In the genomic region with DNA sequence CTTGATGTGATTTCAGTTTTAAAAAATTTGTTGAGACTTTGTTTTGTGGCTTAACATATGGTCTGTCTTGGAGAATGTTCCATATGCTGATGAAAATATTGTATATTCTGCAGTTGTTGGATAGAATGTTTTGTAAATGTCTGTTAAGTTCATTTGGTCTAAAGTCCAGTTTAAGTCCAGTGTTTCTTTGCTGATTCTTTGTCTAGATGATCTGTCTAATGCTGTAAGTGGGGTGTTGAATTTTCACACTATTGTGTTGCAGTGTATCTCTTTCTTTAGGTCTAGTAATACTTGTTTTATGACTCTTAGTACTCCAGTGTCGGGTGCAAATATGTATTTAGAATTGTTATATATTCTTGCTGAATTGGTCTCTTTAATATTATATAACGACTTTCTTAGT, we compare ENCODE assay signal across 21 cellular contexts. TPM values are rescaled to one million over a fixed set of nuclear protein-coding genes. Genes with fewer than 3 reads are reported as not detected.
DNase-seq lines count a peak whose midpoint lies in the region; ATAC-seq and TF ChIP-seq lines count a peak whose summit lies in the region.
"Had no signal": no experiment of that assay in that cellular context is flagged by ENCODE, and none has a peak within 500 bp of the region (broad histone marks: within the 10 kb centered on the region; RNA-seq: fewer than 3 reads in every experiment).

No MANE protein-coding gene starts in this region.

- peak overlapping the region; percentile 8 for H3K4me2 ChIP-seq in Loucy (ENCODE audit: low read depth, low read length, poor library complexity, severe bottlenecking)
- H3K4me2 ChIP-seq: BLaER1 treated with 17β-estradiol and CSF1 and Interleukin-3, amounts not matched to agents 10 nM and 100 nM; SK-N-SH had no signal

- peaks cover 29% of the 10 kb centered on the region for H3K4me1 Mint-ChIP-seq in Caco-2 (ENCODE audit: low read depth, unreplicated experiment)
- H3K4me1 Mint-ChIP-seq in osteocyte (ENCODE audit: unreplicated experiment), result peaks cover 27% of the 10 kb centered on the region

- no peaks in the 10 kb centered on the region for H3K9me3 ChIP-seq in Caco-2
- H3K9me3 ChIP-seq in Loucy (ENCODE audit: insufficient read depth, low read depth, low read length), result no peaks in the 10 kb centered on the region
- H3K9me3 ChIP-seq: Peyer's patch, SK-N-SH had no signal

- H3K9ac ChIP-seq in Loucy (ENCODE audit: low read depth, low read length, poor library complexity, severe bottlenecking), result no peak overlapping the region
- H3K9ac ChIP-seq: BLaER1 treated with 17β-estradiol and CSF1 and Interleukin-3, amounts not matched to agents 10 nM and 100 nM; SK-N-SH had no signal

- no TSS peak for BruUV-seq in Caco-2 (replicated peaks; lab: Mats Ljungman, UMichigan)

- H2AFZ ChIP-seq in Loucy (ENCODE audit: low read length), result no peak overlapping the region

- H3K4me3 ChIP-seq in Caco-2 (ENCODE audit: low read depth, low read length) (no peak overlapping the region), Loucy (ENCODE audit: low read length, poor library complexity, severe bottlenecking) (no peak overlapping the region)
- H3K4me3 ChIP-seq: BLaER1 treated with 17β-estradiol and CSF1 and Interleukin-3, amounts not matched to agents 10 nM and 100 nM; Peyer's patch had no signal

- POLR2A ChIA-PET in Caco-2 (lab: Charles Lee), result no interaction called here

- no peaks in the 10 kb centered on the region for H3F3A ChIP-seq in Loucy (ENCODE audit: low read depth)

- H4K20me1 ChIP-seq in Loucy (ENCODE audit: insufficient read depth, low read length, poor library complexity, severe bottlenecking), result peaks cover 36% of the 10 kb centered on the region

- H3K4me3 Mint-ChIP-seq in Caco-2 (ENCODE audit: unreplicated experiment) (peak overlapping the region; percentile 69), osteocyte (ENCODE audit: unreplicated experiment) (no peak overlapping the region)
- H3K4me3 Mint-ChIP-seq: CD8-positive, alpha-beta memory T cell; IgD-negative memory B cell had no signal

- no peaks in the 10 kb centered on the region for H3K9me2 ChIP-seq in Loucy (replicated peaks; ENCODE audit: low read depth, low read length)
- H3K9me2 ChIP-seq: SK-N-SH had no signal

- peaks cover 3% of the 10 kb centered on the region; the same call in 1 of the 2 replicates for H3K36me3 ChIP-seq in Caco-2 (ENCODE audit: control insufficient read depth, insufficient read depth, low read length)
- peaks cover 5% of the 10 kb centered on the region; the same call in 1 of the 2 replicates for H3K36me3 ChIP-seq in Loucy (ENCODE audit: insufficient read depth, low read length)

- TF ChIP-seq CTCF in Caco-2 (IDR thresholded peaks at IDR 0.05; ENCODE audit: insufficient read depth in 1 of 2, low read depth in 1 of 2, low read length in 1 of 2, severe bottlenecking in 1 of 2, unreplicated experiment in 1 of 2), result no peak
- no peak for TF ChIP-seq CTCF in Loucy (conservative IDR thresholded peaks at IDR 0.05; ENCODE audit: low read length)
- no peak for TF ChIP-seq CTCF in osteocyte (IDR thresholded peaks at IDR 0.05)

- H3K4me1 ChIP-seq in Caco-2, result peaks cover 23% of the 10 kb centered on the region
- peaks cover 46% of the 10 kb centered on the region for H3K4me1 ChIP-seq in Loucy (ENCODE audit: insufficient read depth, low read length, poor library complexity, severe bottlenecking)

- peaks cover 82% of the 10 kb centered on the region for H3K79me2 ChIP-seq in Loucy (ENCODE audit: insufficient read depth, low read length)

- H3K27me3 ChIP-seq in Caco-2 (replicated peaks; ENCODE audit: control insufficient read depth, insufficient read depth, low read length), result no peaks in the 10 kb centered on the region
- H3K27me3 ChIP-seq in Loucy (ENCODE audit: insufficient read depth, low read length, poor library complexity, severe bottlenecking), result no peaks in the 10 kb centered on the region
- H3K27me3 ChIP-seq: BLaER1 treated with 17β-estradiol and CSF1 and Interleukin-3, amounts not matched to agents 10 nM and 100 nM; Peyer's patch had no signal

- intact Hi-C loops in Caco-2 (cut with micrococcal nuclease; ENCODE audit: unreplicated experiment), result no loop called here
- intact Hi-C loops in left colon (cut with DNase I, micrococcal nuclease), result no loop called here
- intact Hi-C loops in cardiac septum (cut with DNase I), result no loop called here

- H3K27ac Mint-ChIP-seq in Caco-2 (ENCODE audit: unreplicated experiment) (peak overlapping the region; percentile 91), osteocyte (ENCODE audit: unreplicated experiment) (peak overlapping the region; percentile 1)
- H3K27ac Mint-ChIP-seq: IgD-negative memory B cell had no signal

- DNase-seq in Caco-2 (no peak), left colon (no peak), osteocyte (ENCODE audit: extremely low spot score, unreplicated experiment) (no peak), NCI-H510A (lab: John Stamatoyannopoulos, UW) (no peak), NCI-H2029 treated with DMSO at 0.1 percent for 48 hours (lab: John Stamatoyannopoulos, UW) (no peak), cardiac septum (ENCODE audit: low spot score) (no peak)
- DNase-seq: CD8-positive, alpha-beta memory T cell; DND-41; HCEC 1CT; NCI-H1105 treated with DMSO at 0.1 percent for 48 hours; NCI-H1694; NCI-H748 treated with DMSO at 0.1 percent for 48 hours; NK-92 treated with Interleukin-12 subunit alpha and Interleukin-12 subunit beta, amount 100 ng/mL, for 24 hours; Peyer's patch; SK-N-SH had no signal

- peaks cover 39% of the 10 kb centered on the region for H3K36me3 Mint-ChIP-seq in Caco-2 (ENCODE audit: insufficient read depth, unreplicated experiment)
- peaks cover 8% of the 10 kb centered on the region for H3K36me3 Mint-ChIP-seq in osteocyte (ENCODE audit: unreplicated experiment)

- H3K27me3 Mint-ChIP-seq in Caco-2 (ENCODE audit: insufficient read depth, unreplicated experiment) (no peaks in the 10 kb centered on the region), osteocyte (ENCODE audit: unreplicated experiment) (no peaks in the 10 kb centered on the region)
- H3K27me3 Mint-ChIP-seq: CD8-positive, alpha-beta memory T cell; IgD-negative memory B cell had no signal

- CTCF ChIA-PET in Caco-2 (lab: Charles Lee), result no interaction called here

- ATAC-seq in left colon, result peak; percentile 49
- ATAC-seq: Right ventricle myocardium inferior had no signal

- H3K9me3 Mint-ChIP-seq in Caco-2 (ENCODE audit: unreplicated experiment), result peaks cover 6% of the 10 kb centered on the region
- no peaks in the 10 kb centered on the region for H3K9me3 Mint-ChIP-seq in osteocyte (ENCODE audit: unreplicated experiment)
- H3K9me3 Mint-ChIP-seq: CD8-positive, alpha-beta memory T cell; IgD-negative memory B cell had no signal

RNA-seq across cellular contexts. Expression of gene MPC2, which starts 10.9 kb away (rescaled TPM):
- total RNA-seq in Caco-2 (2022) (159 and 169 TPM in 2 replicates), left colon (100 to 1,000 TPM; 162 to 164 TPM), osteocyte (48.2 and 50.8 TPM in 2 replicates), cardiac septum (211 TPM)

RNA-seq across cellular contexts. Expression of gene DCAF6, which starts 11.2 kb away (rescaled TPM):
- total RNA-seq in Caco-2 (2022) (41.9 and 53.0 TPM in 2 replicates), left colon (10 to 100 TPM; 60.0 to 60.2 TPM), osteocyte (56.8 and 60.9 TPM in 2 replicates), cardiac septum (167 TPM)

RNA-seq across cellular contexts. Expression of gene ADCY10, which starts 33.8 kb away (rescaled TPM):
- total RNA-seq in Caco-2 (2022) (1.3 and 1.7 TPM in 2 replicates), left colon (under 1 TPM; 0.42 to 0.64 TPM), osteocyte (0.10 and 0.94 TPM in 2 replicates), cardiac septum (0.97 TPM)
- total RNA-seq: G401, HT1080, Right ventricle myocardium inferior had no signal
